Comparison of ENCODE assay signal across 13 cellular contexts in the genomic region with DNA sequence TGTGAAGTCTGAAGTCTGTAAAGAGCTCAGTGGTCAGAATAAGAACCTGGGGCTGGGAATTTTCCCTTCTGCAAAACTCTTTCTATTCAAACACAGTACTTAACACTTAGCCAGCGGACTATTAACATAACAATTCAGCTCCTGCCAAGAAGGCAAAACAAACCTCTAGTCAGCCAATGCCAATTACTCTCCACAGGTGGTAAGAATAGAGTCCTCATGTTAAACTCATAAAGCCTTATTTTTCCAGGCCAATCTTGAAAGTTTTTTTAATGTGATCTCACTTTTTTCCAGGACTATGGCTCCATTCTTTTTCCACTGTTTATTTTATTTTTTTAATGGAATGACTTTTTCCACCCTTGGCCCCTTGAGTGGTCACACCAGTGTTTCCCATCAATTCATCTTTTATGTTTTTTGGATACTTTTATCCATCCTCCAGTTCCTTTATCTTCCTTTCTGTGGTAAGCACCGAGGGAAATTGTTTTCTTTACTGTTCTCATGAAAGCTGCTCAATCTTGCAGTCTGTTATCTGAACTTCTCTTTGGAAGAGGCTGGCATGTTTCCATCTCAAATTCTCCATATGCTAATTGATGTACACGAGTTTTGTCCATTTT.
DNase-seq lines count a peak whose midpoint lies in the region; TF ChIP-seq lines count a peak whose summit lies in the region.
"Had no signal": no experiment of that assay in that cellular context is flagged by ENCODE, and none has a peak within 500 bp of the region (broad histone marks: within the 10 kb centered on the region; RNA-seq: fewer than 3 reads in every experiment).

No MANE protein-coding gene starts in this region.

- no peak overlapping the region for H3K9ac ChIP-seq in mesenchymal stem cell (ENCODE audit: low read length)

- H3K27me3 Mint-ChIP-seq in Caco-2 (ENCODE audit: insufficient read depth, unreplicated experiment): peaks cover 13% of the 10 kb centered on the region

- no peaks in the 10 kb centered on the region for H3K4me1 Mint-ChIP-seq in Caco-2 (ENCODE audit: low read depth, unreplicated experiment)

- no peak overlapping the region for H3K23ac ChIP-seq in mesenchymal stem cell (ENCODE audit: low read length in 2 of 2)

- H4K91ac ChIP-seq in mesenchymal stem cell (ENCODE audit: low read length): no peak overlapping the region

- no peak overlapping the region for H3K14ac ChIP-seq in mesenchymal stem cell (ENCODE audit: low read length in 2 of 2)

- no peak overlapping the region for H3K4me3 ChIP-seq in A673 (ENCODE audit: low read depth, low read length, poor library complexity, severe bottlenecking)
- no peak overlapping the region for H3K4me3 ChIP-seq in astrocyte of the spinal cord (ENCODE audit: low read depth, low read length)
- H3K4me3 ChIP-seq in iPS DF 6.9 (ENCODE audit: low read length): no peak overlapping the region
- no peak overlapping the region for H3K4me3 ChIP-seq in Caco-2 (ENCODE audit: low read depth, low read length)
- no peak overlapping the region for H3K4me3 ChIP-seq in mesenchymal stem cell (ENCODE audit: insufficient read depth in 1 of 2, low read depth in 1 of 2, low read length in 2 of 2)
- H3K4me3 ChIP-seq: adrenal gland, skin epidermis had no signal

- POLR2A ChIA-PET in A673 (lab: Charles Lee; ENCODE audit: low non-redundant PET): no interaction called here
- POLR2A ChIA-PET in Caco-2 (lab: Charles Lee): no interaction called here

- H3K27me3 ChIP-seq in A673 (replicated peaks; ENCODE audit: insufficient read depth, low read depth, low read length, poor library complexity) (no peaks in the 10 kb centered on the region), iPS DF 6.9 (ENCODE audit: control insufficient read depth, insufficient read depth, low read length) (peaks cover 80% of the 10 kb centered on the region), Caco-2 (replicated peaks; ENCODE audit: control insufficient read depth, insufficient read depth, low read length) (no peaks in the 10 kb centered on the region), mesenchymal stem cell (ENCODE audit: control insufficient read depth in 1 of 2, insufficient read depth in 1 of 2, low read length in 2 of 2) (no peaks in the 10 kb centered on the region)
- H3K27me3 ChIP-seq: adrenal gland had no signal

- H2BK12ac ChIP-seq in mesenchymal stem cell (ENCODE audit: low read length in 2 of 2): no peak overlapping the region

- no peaks in the 10 kb centered on the region for H3K9me3 ChIP-seq in A673 (ENCODE audit: low read depth, low read length, poor library complexity, severe bottlenecking)
- H3K9me3 ChIP-seq in iPS DF 6.9 (ENCODE audit: control insufficient read depth, insufficient read depth, low read length): no peaks in the 10 kb centered on the region
- H3K9me3 ChIP-seq in Caco-2: no peaks in the 10 kb centered on the region
- H3K9me3 ChIP-seq in mesenchymal stem cell (ENCODE audit: control insufficient read depth, low read length): no peaks in the 10 kb centered on the region
- H3K9me3 ChIP-seq: adrenal gland had no signal

- no peak overlapping the region for H3K27ac Mint-ChIP-seq in Caco-2 (ENCODE audit: unreplicated experiment)

- TF ChIP-seq CTCF in A673 (conservative IDR thresholded peaks at IDR 0.05; ENCODE audit: low read depth, low read length) (no peak), astrocyte of the spinal cord (IDR thresholded peaks at IDR 0.05; ENCODE audit: low read depth, low read length) (no peak), Caco-2 (IDR thresholded peaks at IDR 0.05; ENCODE audit: insufficient read depth in 1 of 2, low read depth in 1 of 2, low read length in 1 of 2, severe bottlenecking in 1 of 2, unreplicated experiment in 1 of 2) (no peak)

- no TSS peak for BruUV-seq in A673 (replicated peaks; lab: Mats Ljungman, UMichigan)
- BruUV-seq in Caco-2 (replicated peaks; lab: Mats Ljungman, UMichigan): no TSS peak

- no peak overlapping the region for H2AFZ ChIP-seq in mesenchymal stem cell (ENCODE audit: low read depth, low read length)

- H3K4me1 ChIP-seq in A673 (ENCODE audit: insufficient read depth, low read length, poor library complexity, severe bottlenecking): peaks cover 36% of the 10 kb centered on the region
- 0 out of 2 replicates have a peak, but pooled peaks cover 1% of the 10 kb centered on the region for H3K4me1 ChIP-seq in iPS DF 6.9 (ENCODE audit: control insufficient read depth, insufficient read depth, low read length)
- H3K4me1 ChIP-seq in Caco-2: no peaks in the 10 kb centered on the region
- H3K4me1 ChIP-seq in mesenchymal stem cell (ENCODE audit: control insufficient read depth, insufficient read depth, low read depth, low read length): no peaks in the 10 kb centered on the region

- H3K18ac ChIP-seq in mesenchymal stem cell (ENCODE audit: low read depth in 1 of 2, low read length in 2 of 2): no peak overlapping the region

- peaks cover 9% of the 10 kb centered on the region for H3K79me1 ChIP-seq in mesenchymal stem cell (replicated peaks; ENCODE audit: low read length, poor library complexity, severe bottlenecking)

- peak overlapping the region; percentile 38 for H3K27ac ChIP-seq in A673 (ENCODE audit: low read depth, low read length, poor library complexity, severe bottlenecking)
- no peak overlapping the region for H3K27ac ChIP-seq in iPS DF 6.9 (ENCODE audit: low read length)
- no peak overlapping the region for H3K27ac ChIP-seq in mesenchymal stem cell (ENCODE audit: low read length, poor library complexity, severe bottlenecking)
- H3K27ac ChIP-seq: adrenal gland, skin epidermis had no signal

- H3K9me3 Mint-ChIP-seq in Caco-2 (ENCODE audit: unreplicated experiment): no peaks in the 10 kb centered on the region

- no CpG with 5 or more reads among the region's 3 CpGs for WGBS in iPS DF 6.9 (ENCODE audit: insufficient coverage, insufficient read length)
- WGBS in mesenchymal stem cell: 61% methylated on average over 2 of the region's 3 CpGs

- H3K4ac ChIP-seq in mesenchymal stem cell (ENCODE audit: low read depth in 1 of 2, low read length in 2 of 2): no peak overlapping the region

- DNase-seq in A673 (ENCODE audit: low spot score): peak; percentile 93
- peak; percentile 77 for DNase-seq in NCI-H146 (lab: John Stamatoyannopoulos, UW)
- peak; percentile 83 for DNase-seq in astrocyte of the spinal cord (ENCODE audit: low read depth, low spot score)
- peak; percentile 79 for DNase-seq in iPS DF 6.9 (ENCODE audit: low read depth, low spot score)
- no peak for DNase-seq in HPDE6-E6E7 (ENCODE audit: extremely low spot score)
- DNase-seq in AG08396 (ENCODE audit: low spot score): no peak
- DNase-seq in Caco-2: no peak
- DNase-seq in mesenchymal stem cell: no peak
- DNase-seq: adrenal gland, DND-41, NCI-H1436 treated with DMSO at 0.1 percent for 48 hours, trophoblast cell had no signal

- no peak overlapping the region for H3K4me2 ChIP-seq in mesenchymal stem cell (ENCODE audit: low read length, poor library complexity, severe bottlenecking)

- in situ Hi-C loops in astrocyte of the spinal cord (cut with HindIII; ENCODE audit: low sequenced_read_pairs): no loop called here

- no peak overlapping the region for H4K8ac ChIP-seq in mesenchymal stem cell (ENCODE audit: low read length)

- H2AK5ac ChIP-seq in mesenchymal stem cell (ENCODE audit: low read length, severe bottlenecking): no peak overlapping the region

- H3K36me3 Mint-ChIP-seq in Caco-2 (ENCODE audit: insufficient read depth, unreplicated experiment): no peaks in the 10 kb centered on the region

- peaks cover 5% of the 10 kb centered on the region for H3K36me3 ChIP-seq in A673 (ENCODE audit: insufficient read depth, low read length, poor library complexity, severe bottlenecking)
- no peaks in the 10 kb centered on the region for H3K36me3 ChIP-seq in iPS DF 6.9 (ENCODE audit: control insufficient read depth, insufficient read depth, low read length)
- no peaks in the 10 kb centered on the region for H3K36me3 ChIP-seq in Caco-2 (ENCODE audit: control insufficient read depth, insufficient read depth, low read length)
- H3K36me3 ChIP-seq in mesenchymal stem cell (ENCODE audit: control insufficient read depth in 1 of 2, insufficient read depth in 2 of 2, low read depth in 1 of 2, low read length in 2 of 2): no peaks in the 10 kb centered on the region
- H3K36me3 ChIP-seq: adrenal gland had no signal

- intact Hi-C loops in A673 (cut with micrococcal nuclease; ENCODE audit: unreplicated experiment) (no loop called here), Caco-2 (cut with micrococcal nuclease; ENCODE audit: unreplicated experiment) (no loop called here)

- no peak overlapping the region for H2BK5ac ChIP-seq in mesenchymal stem cell (ENCODE audit: low read depth, low read length, poor library complexity, severe bottlenecking)

- H2BK120ac ChIP-seq in mesenchymal stem cell (ENCODE audit: low read depth, low read length): no peak overlapping the region

- H3K4me3 Mint-ChIP-seq in Caco-2 (ENCODE audit: unreplicated experiment): no peak overlapping the region

- CTCF ChIA-PET in A673 (lab: Charles Lee): no interaction called here
- CTCF ChIA-PET in Caco-2 (lab: Charles Lee): no interaction called here

- no peak overlapping the region for H2BK15ac ChIP-seq in mesenchymal stem cell (ENCODE audit: low read depth, poor library complexity, severe bottlenecking)

Comparison
In these comparisons a context has a peak if more than half of its experiments do, and no peak if none do; other contexts are left out.
1. DNase-seq: peak in A673 (single experiment), NCI-H146 (single experiment), astrocyte of the spinal cord (single experiment) and iPS DF 6.9 (single experiment); none in HPDE6-E6E7 (single experiment), AG08396 (single experiment), Caco-2 (0 of 2) and mesenchymal stem cell (single experiment).